In the genomic region with DNA sequence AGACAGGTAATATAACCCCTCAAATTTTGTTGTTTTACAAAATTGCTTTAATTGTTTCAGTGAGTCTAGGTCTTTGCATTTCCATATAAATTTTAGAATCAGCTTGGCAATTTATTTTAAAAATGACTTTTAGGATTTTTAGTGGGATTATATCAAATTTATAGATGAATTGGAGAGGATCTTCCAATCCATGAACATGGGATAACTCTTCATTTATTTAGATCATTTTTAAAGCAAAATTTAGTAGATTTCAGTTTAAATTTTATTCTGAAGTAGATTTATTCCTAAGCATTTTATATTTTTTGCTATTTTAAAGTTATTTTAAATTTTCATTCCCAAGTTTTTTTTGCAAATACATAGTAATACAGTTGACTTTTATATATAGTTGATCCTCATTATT, we compare ENCODE assay signal across 23 cellular contexts. TPM values are rescaled to one million over a fixed set of nuclear protein-coding genes. Genes with fewer than 3 reads are reported as not detected.
"Had no signal": no experiment of that assay in that cellular context is flagged by ENCODE, and none has a peak within 500 bp of the region (broad histone marks: within the 10 kb centered on the region; RNA-seq: fewer than 3 reads in every experiment).

No MANE protein-coding gene starts in this region.

- ATAC-seq: effector memory CD8-positive, alpha-beta T cell; esophagus mucosa; gastroesophageal sphincter; heart left ventricle; left cardiac atrium; left lung; left ventricle myocardium superior; lower lobe of right lung; mucosa of descending colon had no signal

- H3K4me3 ChIP-seq: colonic mucosa, esophagus squamous epithelium, gastroesophageal sphincter, heart left ventricle, hepatocyte, left lung, lower lobe of right lung, mucosa of descending colon had no signal

- H3K36me3 ChIP-seq: colonic mucosa, esophagus squamous epithelium, gastroesophageal sphincter, left lung, lower lobe of right lung had no signal

- H3K4me1 ChIP-seq: colonic mucosa, left lung, lower lobe of right lung had no signal

- FAIRE-seq: frontal cortex had no signal

- DNase-seq: colonic mucosa; cortex of kidney; effector CD8-positive, alpha-beta T cell; effector memory CD8-positive, alpha-beta T cell; endodermal cell; erythroblast; esophagus squamous epithelium; foreskin fibroblast; heart left ventricle; hypothalamus; immature natural killer cell; islet precursor cell; left cardiac atrium; left lung; left ventricle myocardium superior; lower lobe of right lung; mesenchymal stem cell; mucosa of descending colon; naive B cell had no signal

- H3K27me3 ChIP-seq: colonic mucosa, esophagus squamous epithelium, gastroesophageal sphincter, heart left ventricle, hepatocyte, left lung had no signal

- H3K4me2 ChIP-seq: hepatocyte had no signal

- H3K27ac ChIP-seq: colonic mucosa, esophagus squamous epithelium, gastroesophageal sphincter, heart left ventricle, hepatocyte, left lung, lower lobe of right lung had no signal

- H3K9me3 ChIP-seq: colonic mucosa, esophagus squamous epithelium, lower lobe of right lung, mucosa of descending colon had no signal

RNA-seq across cellular contexts. Expression of gene THSD4, which starts 58.1 kb away (rescaled TPM):
- polyA plus RNA-seq: immature natural killer cell had no signal
